In the genomic region with DNA sequence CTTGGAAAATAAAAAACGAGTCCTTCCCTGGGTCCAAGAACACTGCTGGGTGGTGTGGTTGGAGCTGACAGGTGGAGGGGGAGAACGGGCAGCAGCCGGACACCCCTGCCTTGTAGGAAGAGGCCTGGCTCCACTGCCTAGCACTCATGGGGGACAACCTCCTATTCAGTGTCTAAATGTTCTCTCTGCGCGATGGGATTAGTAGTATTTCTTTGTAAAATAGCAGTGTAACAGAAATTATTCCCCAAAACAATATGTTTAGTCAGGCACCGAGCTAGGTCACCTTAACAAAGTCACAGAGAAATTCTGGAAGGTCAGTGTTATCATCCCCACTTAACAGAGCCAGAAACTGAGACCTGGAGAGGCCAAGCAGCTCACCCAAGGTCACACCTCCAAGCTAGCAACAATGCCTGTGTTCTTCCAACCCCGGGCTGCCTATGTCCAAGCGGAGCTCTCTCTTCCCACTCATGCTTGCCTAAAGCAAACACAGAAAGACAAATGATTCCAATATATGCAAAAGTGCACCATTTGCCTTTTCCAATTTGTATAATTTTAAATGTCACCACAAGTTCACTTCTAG, we compare ENCODE assay signal across 8 cellular contexts.
"Had no signal": no experiment of that assay in that cellular context is flagged by ENCODE, and none has a peak within 500 bp of the region (broad histone marks: within the 10 kb centered on the region; RNA-seq: fewer than 3 reads in every experiment).

No MANE protein-coding gene starts in this region.

- H3K27ac Mint-ChIP-seq: activated naive CD8-positive, alpha-beta T cell treated with anti-CD3 and anti-CD28 coated beads, Interleukin-2, amount 10 ng/mL, durations not matched to agents 7 days and 5 days; activated T-helper 1 cell treated with anti-CD3 and anti-CD28 coated beads, Interleukin-12 subunit alpha, Interleukin-12 subunit beta, Interleukin-2, Interleukin-4 antibody, amounts not matched to agents 30 ng/mL and 10 ng/mL and 1 ng/mL, durations not matched to agents 14 hours and 24 hours and 36 hours had no signal

- H3K4me3 Mint-ChIP-seq: activated naive CD8-positive, alpha-beta T cell treated with anti-CD3 and anti-CD28 coated beads, Interleukin-2, amount 10 ng/mL, durations not matched to agents 7 days and 5 days; activated T-helper 1 cell treated with anti-CD3 and anti-CD28 coated beads, Interleukin-12 subunit alpha, Interleukin-12 subunit beta, Interleukin-2, Interleukin-4 antibody, amounts not matched to agents 30 ng/mL and 10 ng/mL and 1 ng/mL, durations not matched to agents 14 hours and 24 hours and 36 hours; endodermal cell; neural crest cell had no signal

- H3K9me3 Mint-ChIP-seq: activated naive CD8-positive, alpha-beta T cell treated with anti-CD3 and anti-CD28 coated beads, Interleukin-2, amount 10 ng/mL, durations not matched to agents 7 days and 5 days; activated T-helper 1 cell treated with anti-CD3 and anti-CD28 coated beads, Interleukin-12 subunit alpha, Interleukin-12 subunit beta, Interleukin-2, Interleukin-4 antibody, amounts not matched to agents 30 ng/mL and 10 ng/mL and 1 ng/mL, durations not matched to agents 14 hours and 24 hours and 36 hours; endodermal cell; neural crest cell had no signal

- H3K9me3 ChIP-seq: stomach, uterus had no signal

- DNase-seq: activated CD4-positive, CD25-positive, alpha-beta regulatory T cell treated with anti-CD3 and anti-CD28 coated beads, Interleukin-2, amount 50 U/mL, for 72 hours; T-helper 9 cell had no signal

- H3K27me3 Mint-ChIP-seq: activated naive CD8-positive, alpha-beta T cell treated with anti-CD3 and anti-CD28 coated beads, Interleukin-2, amount 10 ng/mL, durations not matched to agents 7 days and 5 days had no signal

- H3K36me3 ChIP-seq: uterus had no signal

- H3K4me1 Mint-ChIP-seq: activated naive CD8-positive, alpha-beta T cell treated with anti-CD3 and anti-CD28 coated beads, Interleukin-2, amount 10 ng/mL, durations not matched to agents 7 days and 5 days had no signal

- H3K4me3 ChIP-seq: stomach, uterus had no signal

- H3K4me1 ChIP-seq: uterus had no signal

- H3K27ac ChIP-seq: uterus had no signal

- H3K27me3 ChIP-seq: stomach, uterus had no signal
